ENCODE assay signal across 22 cellular contexts in the genomic region with DNA sequence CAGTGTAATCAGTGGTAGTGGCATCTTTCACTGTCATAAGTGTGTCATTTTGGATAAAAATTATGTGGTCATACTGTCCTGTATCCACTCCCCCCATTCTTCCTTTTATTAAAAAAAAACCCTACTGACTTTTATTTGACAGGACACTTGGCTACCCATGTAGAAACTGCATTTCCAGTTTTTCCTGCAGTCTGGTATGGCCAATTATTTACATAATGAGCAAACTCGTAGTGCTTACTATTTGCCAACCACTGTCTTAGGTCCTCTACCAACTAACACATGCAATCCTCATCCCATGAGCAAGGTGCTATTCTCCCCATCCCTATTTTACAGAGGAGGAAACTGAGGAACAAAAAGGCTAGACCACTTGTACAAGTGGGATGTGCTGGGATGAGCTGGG.
A peak's percentile ranks its signal among the peaks of the same experiment; 100 is the strongest.
DNase-seq lines count a peak whose midpoint lies in the region; ATAC-seq, FAIRE-seq and TF ChIP-seq lines count a peak whose summit lies in the region.
"Had no signal": no experiment of that assay in that cellular context is flagged by ENCODE, and none has a peak within 500 bp of the region (broad histone marks: within the 10 kb centered on the region; RNA-seq: fewer than 3 reads in every experiment).

No MANE protein-coding gene starts in this region.

- H3K4me3 ChIP-seq in LNCaP clone FGC (ENCODE audit: low read depth, low read length) (no peak overlapping the region), PC-3 (ENCODE audit: low read length) (no peak overlapping the region), pancreas (no peak overlapping the region)
- H3K4me3 ChIP-seq: GM23338 had no signal

- no peaks in the 10 kb centered on the region for H3K9me2 ChIP-seq in PC-3 (replicated peaks; ENCODE audit: low read length)

- H2AFZ ChIP-seq in PC-3 (ENCODE audit: low read length) = no peak overlapping the region
- H2AFZ ChIP-seq: GM23338 had no signal

- H3K4me1 ChIP-seq in PC-3 (ENCODE audit: insufficient read depth, low read length) = peaks cover 15% of the 10 kb centered on the region
- H3K4me1 ChIP-seq in pancreas = peaks cover 0 to 16% (median 15%) of the 10 kb centered on the region in 3 donors
- H3K4me1 ChIP-seq: BE2C had no signal

- POLR2A ChIA-PET in PC-3 (lab: Charles Lee; ENCODE audit: unreplicated experiment) = no interaction called here
- POLR2A ChIA-PET in activated CD4-positive, alpha-beta memory T cell treated with anti-CD3 and anti-CD28 coated beads for 36 hours (lab: Charles Lee) = no interaction called here

- no TSS peak for BruUV-seq in PC-3 (replicated peaks; lab: Mats Ljungman, UMichigan)

- H3F3A ChIP-seq in PC-3 (ENCODE audit: low read length, unreplicated experiment) = no peaks in the 10 kb centered on the region

- H3K36me3 Mint-ChIP-seq in activated CD4-positive, alpha-beta memory T cell treated with anti-CD3 and anti-CD28 coated beads for 36 hours = no peaks in the 10 kb centered on the region
- H3K36me3 Mint-ChIP-seq: CD4-positive, CD25-positive, alpha-beta regulatory T cell; CD8-positive, alpha-beta memory T cell had no signal

- no peaks in the 10 kb centered on the region for H3K36me3 ChIP-seq in PC-3 (ENCODE audit: low read depth, low read length)
- no peaks in the 10 kb centered on the region for H3K36me3 ChIP-seq in pancreas
- H3K36me3 ChIP-seq: BE2C had no signal

- H3K4me2 ChIP-seq in PC-3 (ENCODE audit: low read length) = peak overlapping the region; percentile 11; the same call in 1 of the 2 replicates
- H3K4me2 ChIP-seq: GM23338 had no signal

- no peak overlapping the region for H3K9ac ChIP-seq in PC-3 (ENCODE audit: low read length)

- H3K9me3 ChIP-seq in PC-3 (ENCODE audit: low read length) = no peaks in the 10 kb centered on the region
- H3K9me3 ChIP-seq in pancreas = no peaks in the 10 kb centered on the region
- H3K9me3 ChIP-seq: BE2C had no signal

- H3K27me3 ChIP-seq in PC-3 (ENCODE audit: low read length) (no peaks in the 10 kb centered on the region), pancreas (no peaks in the 10 kb centered on the region)
- H3K27me3 ChIP-seq: BE2C had no signal

- WGBS in pancreas, 2 donors = 16 to 19% methylated on average over 1 of the region's 1 CpG

- DNase-seq in LNCaP clone FGC (ENCODE audit: low read depth) (peak; percentile 58), PC-3 (peak; percentile 82), epithelial cell of prostate (ENCODE audit: low read depth, low spot score) (peak; percentile 24), pancreas (no peak)
- DNase-seq in activated CD4-positive, alpha-beta memory T cell treated with anti-CD3 and anti-CD28 coated beads for 36 hours = no peak
- DNase-seq: ACHN; BE2C; C1 segment of cervical spinal cord; CD4-positive, CD25-positive, alpha-beta regulatory T cell; CD8-positive, alpha-beta memory T cell; COR-L47; DMS 273 treated with DMSO at 0.1 percent for 48 hours; DMS79; GDM1; H7; HFFc6 had no signal

- ATAC-seq in PC-3 (peak; percentile 80), pancreas (peak; percentile 57 to 73 (median 60)), GM19328 (IDR thresholded peaks at IDR 0.05; ENCODE audit: unreplicated experiment) (no peak), GM19023 (IDR thresholded peaks at IDR 0.05; ENCODE audit: unreplicated experiment) (no peak)
- ATAC-seq: GM23338, HCT116 had no signal

- CTCF ChIA-PET in PC-3 (lab: Charles Lee) = no interaction called here
- CTCF ChIA-PET in activated CD4-positive, alpha-beta memory T cell treated with anti-CD3 and anti-CD28 coated beads for 36 hours (lab: Charles Lee) = no interaction called here

- H3K27me3 Mint-ChIP-seq in activated CD4-positive, alpha-beta memory T cell treated with anti-CD3 and anti-CD28 coated beads for 36 hours = peaks cover 11% of the 10 kb centered on the region

- H4K20me1 ChIP-seq in PC-3 (ENCODE audit: low read length) = no peaks in the 10 kb centered on the region

- TF ChIP-seq CTCF in LNCaP clone FGC (IDR thresholded peaks at IDR 0.05; ENCODE audit: control insufficient read depth, extremely low read depth, insufficient read depth) (no peak), PC-3 (conservative IDR thresholded peaks at IDR 0.05; ENCODE audit: low read depth, low read length) (no peak), pancreas (IDR thresholded peaks at IDR 0.05) (no peak)

- no peak for FAIRE-seq in pancreas (lab: Jason Lieb, UNC)
- FAIRE-seq: A204.1 had no signal

- H3K9me3 Mint-ChIP-seq in activated CD4-positive, alpha-beta memory T cell treated with anti-CD3 and anti-CD28 coated beads for 36 hours = no peaks in the 10 kb centered on the region
- H3K9me3 Mint-ChIP-seq: CD8-positive, alpha-beta memory T cell; GM23338 had no signal

- no peak overlapping the region for H3K27ac Mint-ChIP-seq in activated CD4-positive, alpha-beta memory T cell treated with anti-CD3 and anti-CD28 coated beads for 36 hours
- H3K27ac Mint-ChIP-seq: CD4-positive, CD25-positive, alpha-beta regulatory T cell; GM23338; HFFc6 had no signal

- H3K27ac ChIP-seq in PC-3 (ENCODE audit: low read length) (no peak overlapping the region), epithelial cell of prostate (no peak overlapping the region), pancreas (no peak overlapping the region)
- H3K27ac ChIP-seq: HL-60 had no signal

- intact Hi-C loops in PC-3 (cut with micrococcal nuclease) = no loop called here
- intact Hi-C loops in pancreas (cut with DNase I) = no loop called here
- intact Hi-C loops in activated CD4-positive, alpha-beta memory T cell treated with anti-CD3 and anti-CD28 coated beads for 36 hours (cut with micrococcal nuclease) = no loop called here

- H3K4me3 Mint-ChIP-seq in activated CD4-positive, alpha-beta memory T cell treated with anti-CD3 and anti-CD28 coated beads for 36 hours = no peak overlapping the region
- H3K4me3 Mint-ChIP-seq: CD4-positive, CD25-positive, alpha-beta regulatory T cell; CD8-positive, alpha-beta memory T cell; GM23338; HFFc6 had no signal

- no peaks in the 10 kb centered on the region for H3K4me1 Mint-ChIP-seq in activated CD4-positive, alpha-beta memory T cell treated with anti-CD3 and anti-CD28 coated beads for 36 hours (ENCODE audit: low read depth)
- H3K4me1 Mint-ChIP-seq: CD4-positive, CD25-positive, alpha-beta regulatory T cell; CD8-positive, alpha-beta memory T cell had no signal

- no peaks in the 10 kb centered on the region for H3K79me2 ChIP-seq in PC-3 (ENCODE audit: low read length)

Comparison
In these comparisons a context has a peak if more than half of its experiments do, and no peak if none do; other contexts are left out.
1. DNase-seq: peak in LNCaP clone FGC (single experiment), PC-3 (single experiment) and epithelial cell of prostate (single experiment); none in pancreas (0 of 6) and activated CD4-positive, alpha-beta memory T cell treated with anti-CD3 and anti-CD28 coated beads for 36 hours (single experiment).
2. ATAC-seq: peak in PC-3 (single experiment) and pancreas (4 of 4); none in GM19328 (single experiment) and GM19023 (single experiment).